In the genomic region with DNA sequence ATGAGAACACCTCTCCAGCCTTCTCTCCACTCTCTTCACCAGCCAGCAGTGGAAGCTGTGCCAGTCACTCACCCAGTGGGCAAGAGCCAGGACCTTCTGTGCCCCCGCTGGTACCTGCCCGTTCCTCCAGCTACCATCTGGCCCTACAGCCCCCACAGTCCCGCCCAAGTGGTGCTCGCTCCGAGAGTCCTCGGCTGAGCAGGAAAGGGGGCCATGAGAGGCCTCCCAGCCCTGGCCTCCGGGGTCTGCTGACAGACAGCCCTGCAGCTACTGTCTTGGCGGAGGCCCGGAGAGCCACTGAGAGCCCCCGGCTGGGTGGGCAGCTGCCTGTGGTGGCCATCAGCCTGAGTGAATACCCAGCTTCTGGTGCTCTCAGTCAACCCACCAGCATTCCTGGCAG, we compare ENCODE assay signal across 1 cellular context.
TF ChIP-seq lines count a peak whose summit lies in the region.

No MANE protein-coding gene starts in this region.

TF ChIP-seq in IMR-90, 13 proteins besides CTCF, POLR2A, EP300 and RAD21:
- TF ChIP-seq MXI1 (IDR thresholded peaks at IDR 0.05; ENCODE audit: borderline replicate concordance, low read depth, low read length): no peak
- no peak for TF ChIP-seq MAZ (IDR thresholded peaks at IDR 0.05; ENCODE audit: borderline replicate concordance, low read depth, low read length)
- no peak for TF ChIP-seq CHD1 (IDR thresholded peaks at IDR 0.05; ENCODE audit: low read depth, low read length)
- TF ChIP-seq BHLHE40 (IDR thresholded peaks at IDR 0.05; ENCODE audit: low read depth, low read length): no peak
- TF ChIP-seq, protein P1, sequence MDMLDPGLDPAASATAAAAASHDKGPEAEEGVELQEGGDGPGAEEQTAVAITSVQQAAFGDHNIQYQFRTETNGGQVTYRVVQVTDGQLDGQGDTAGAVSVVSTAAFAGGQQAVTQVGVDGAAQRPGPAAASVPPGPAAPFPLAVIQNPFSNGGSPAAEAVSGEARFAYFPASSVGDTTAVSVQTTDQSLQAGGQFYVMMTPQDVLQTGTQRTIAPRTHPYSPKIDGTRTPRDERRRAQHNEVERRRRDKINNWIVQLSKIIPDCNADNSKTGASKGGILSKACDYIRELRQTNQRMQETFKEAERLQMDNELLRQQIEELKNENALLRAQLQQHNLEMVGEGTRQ (IDR thresholded peaks at IDR 0.05; ENCODE audit: low read depth, low read length): no peak
- TF ChIP-seq RCOR1 (IDR thresholded peaks at IDR 0.05; ENCODE audit: insufficient replicate concordance, low read length): no peak
- no peak for TF ChIP-seq CEBPB (IDR thresholded peaks at IDR 0.05; ENCODE audit: low read depth, low read length)
